8 cellular contexts compared by ENCODE assay signal in the genomic region with DNA sequence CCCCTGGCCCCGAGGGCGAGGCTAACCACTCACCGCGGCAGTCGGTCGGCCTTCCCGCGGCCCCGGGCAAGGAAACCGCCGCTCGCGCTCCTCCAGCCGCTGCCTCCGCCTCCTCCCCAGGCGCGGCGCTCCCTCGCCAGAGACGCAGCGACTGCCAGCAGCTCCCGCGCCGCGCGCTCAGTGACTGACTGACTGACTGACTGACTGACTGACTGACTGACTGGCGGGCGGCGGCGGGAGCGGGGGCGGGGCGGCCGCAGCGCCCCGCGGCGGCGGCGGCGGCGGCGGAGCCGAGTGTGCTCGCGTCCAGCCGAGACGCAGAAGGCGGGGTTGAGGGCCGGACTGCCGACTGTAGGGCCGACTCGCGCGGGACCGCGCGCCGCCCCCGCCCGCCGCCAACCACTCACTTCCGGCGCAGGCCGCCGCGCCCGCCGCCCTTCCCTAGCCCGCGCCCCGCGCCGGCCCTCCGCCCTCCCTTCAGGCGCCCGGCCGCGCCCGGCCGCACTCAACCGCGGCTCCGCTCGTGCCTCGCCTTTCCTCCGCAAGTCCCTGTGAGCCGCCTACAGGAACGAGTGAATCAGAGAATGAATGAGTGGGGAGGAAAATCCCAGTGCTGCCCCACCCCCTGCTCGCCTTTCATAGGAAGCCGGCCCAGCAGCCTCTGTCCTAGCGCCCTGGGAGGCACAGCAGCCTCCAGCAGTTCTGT. TPM values are rescaled to one million over a fixed set of nuclear protein-coding genes. Genes with fewer than 3 reads are reported as not detected.
A peak's percentile ranks its signal among the peaks of the same experiment; 100 is the strongest.
DNase-seq lines count a peak whose midpoint lies in the region; ATAC-seq lines count a peak whose summit lies in the region.

Gene RAPH1 (minus strand): TSS at position 224 of the 706 bp plus-strand sequence. CDS start 39,948 bp downstream, outside the sequence.

- peak within 1 kb of the TSS; percentile 96 for H3K56ac ChIP-seq in mesendoderm (ENCODE audit: low read length)

- peak within 1 kb of the TSS; percentile 99 for H3K4me2 ChIP-seq in mesendoderm (ENCODE audit: low read length)

- peaks cover 29% of the 10 kb centered on the region for H3K79me2 ChIP-seq in mesendoderm (ENCODE audit: control insufficient read depth, insufficient read depth, low read length)

- peak; percentile 74 for ATAC-seq in GM18907 (IDR thresholded peaks at IDR 0.05; ENCODE audit: unreplicated experiment)
- ATAC-seq in HG03571 (IDR thresholded peaks at IDR 0.05; ENCODE audit: unreplicated experiment) = peak; percentile 70

- no peaks in the 10 kb centered on the region for H3K27me3 ChIP-seq in mesendoderm (ENCODE audit: insufficient read depth, low read length, poor library complexity)

- peak within 1 kb of the TSS; percentile 87 for H4K8ac ChIP-seq in mesendoderm (ENCODE audit: low read depth, low read length)

- in situ Hi-C loops in endometrial microvascular endothelial cells (cut with HindIII; ENCODE audit: inconsistent ontology term, low pct_unique_long_range_greater_than_20kb, low sequenced_read_pairs) = no loop called here

- H3K18ac ChIP-seq in mesendoderm (ENCODE audit: low read length) = peak within 1 kb of the TSS; percentile 91

- H3K4me1 ChIP-seq in mesendoderm (ENCODE audit: control insufficient read depth, low read depth, low read length) = peaks cover 6% of the 10 kb centered on the region

- H2BK5ac ChIP-seq in mesendoderm (ENCODE audit: low read length) = peak within 1 kb of the TSS; percentile 80

- DNase-seq in A172 (ENCODE audit: low spot score) (peak; percentile 74), NOMO-1 (lab: John Stamatoyannopoulos, UW; ENCODE audit: unreplicated experiment in 2 of 2) (peak; percentile 51 to 53), mesendoderm (peak; percentile 94)
- peak; percentile 83 for DNase-seq in activated CD8-positive, alpha-beta memory T cell treated with anti-CD3 and anti-CD28 coated beads, Interleukin-2, amount 50 U/mL, for 48 hours
- peak; percentile 22 for DNase-seq in stimulated activated CD8-positive, alpha-beta memory T cell treated with anti-CD3 and anti-CD28 coated beads, Interleukin-12 subunit alpha, Interleukin-12 subunit beta, amount 100 ng/mL, for 1 hour (ENCODE audit: low read depth)

- WGBS in mesendoderm (ENCODE audit: extremely low coverage, insufficient coverage, low lambda C conversion rate) = no CpG with 5 or more reads among the region's 92 CpGs

- no peaks in the 10 kb centered on the region for H3K36me3 ChIP-seq in mesendoderm (ENCODE audit: control insufficient read depth, insufficient read depth, low read length)

- peak within 1 kb of the TSS; percentile 90 for H3K9ac ChIP-seq in mesendoderm (ENCODE audit: low read length)

- H3K79me1 ChIP-seq in mesendoderm (ENCODE audit: low read length) = peaks cover 6% of the 10 kb centered on the region

- H3K27ac ChIP-seq in mesendoderm (ENCODE audit: low read depth, low read length) = peak within 1 kb of the TSS; percentile 99

- peak within 1 kb of the TSS; percentile 80 for H3K4me3 ChIP-seq in mesendoderm (ENCODE audit: low read length)

- peak within 1 kb of the TSS; percentile 74 for H2AK5ac ChIP-seq in mesendoderm (ENCODE audit: low read length)

- peak within 1 kb of the TSS; percentile 39 for H4K5ac ChIP-seq in mesendoderm (ENCODE audit: low read length)

- peak within 1 kb of the TSS; percentile 92 for H3K23ac ChIP-seq in mesendoderm (ENCODE audit: low read length)

- no peak within 1 kb of the TSS for H2BK120ac ChIP-seq in mesendoderm (ENCODE audit: low read depth, low read length)

- H3K4ac ChIP-seq in mesendoderm (ENCODE audit: low read depth, low read length) = peak within 1 kb of the TSS; percentile 95

- no peak within 1 kb of the TSS for H2BK15ac ChIP-seq in mesendoderm (replicated peaks; ENCODE audit: low read depth)

RNA-seq across cellular contexts. Expression of gene RAPH1, which starts in this region (rescaled TPM):
- 11.2 and 15.5 TPM in 2 replicates for total RNA-seq in A172 (2014; rRNA removed; shearing (Covaris generic))
- 43.5 TPM for total RNA-seq in endometrial microvascular endothelial cells (ENCODE audit: inconsistent ontology term)
- 17.7 TPM for polyA plus RNA-seq in mesendoderm (2013, experiment 1 of 2)
- polyA plus RNA-seq in mesendoderm (2013, experiment 2 of 2) = 19.0 TPM

Comparison
In these comparisons a context has a peak if more than half of its experiments do, and no peak if none do; other contexts are left out.
1. Peak in every context shown above with its lines: DNase-seq, ATAC-seq, H3K4me3 ChIP-seq and H3K27ac ChIP-seq.
2. DNase-seq: peak in every context shown above with its lines; median percentile 94 in mesendoderm; 83 in activated CD8-positive, alpha-beta memory T cell treated with anti-CD3 and anti-CD28 coated beads, Interleukin-2, amount 50 U/mL, for 48 hours; 74 in A172; 52 in NOMO-1; 22 in stimulated activated CD8-positive, alpha-beta memory T cell treated with anti-CD3 and anti-CD28 coated beads, Interleukin-12 subunit alpha, Interleukin-12 subunit beta, amount 100 ng/mL, for 1 hour.